Comparison of ENCODE assay signal across 8 cellular contexts in the genomic region with DNA sequence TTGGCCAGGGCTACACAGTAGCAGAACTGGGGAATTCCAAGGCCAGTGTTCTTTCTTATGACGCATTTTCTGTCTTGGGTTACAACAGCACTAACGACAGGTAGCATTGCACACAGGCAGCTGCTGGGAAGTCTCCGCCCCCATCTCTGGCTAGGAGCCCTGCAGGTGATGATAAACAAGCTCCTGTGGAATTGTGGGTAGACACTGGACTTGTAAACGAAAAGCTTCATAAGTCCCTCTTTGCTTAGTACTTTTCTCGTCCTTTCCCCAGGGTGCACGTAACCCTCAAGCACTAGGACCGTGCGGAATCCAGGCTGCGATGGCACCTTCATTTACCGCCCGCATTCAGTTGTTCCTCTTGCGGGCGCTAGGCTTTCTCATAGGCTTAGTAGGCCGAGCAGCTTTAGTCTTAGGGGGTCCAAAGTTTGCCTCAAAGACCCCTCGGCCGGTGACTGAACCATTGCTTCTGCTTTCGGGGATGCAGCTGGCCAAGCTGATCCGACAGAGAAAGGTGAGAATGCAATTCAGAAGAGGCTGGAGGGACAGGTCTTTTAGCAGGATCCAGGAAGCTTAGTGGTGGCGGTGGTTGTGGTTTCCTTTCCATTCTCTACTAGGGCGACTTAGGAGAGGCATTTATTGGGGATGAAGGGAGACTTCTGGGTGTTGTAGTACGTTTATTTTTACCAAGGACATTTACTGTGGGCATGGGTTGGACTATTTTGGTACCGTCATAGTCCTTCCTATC. TPM values are rescaled to one million over a fixed set of nuclear protein-coding genes. Genes with fewer than 3 reads are reported as not detected.
DNase-seq lines count a peak whose midpoint lies in the region; ATAC-seq, FAIRE-seq and TF ChIP-seq lines count a peak whose summit lies in the region.

A gene with protein sequence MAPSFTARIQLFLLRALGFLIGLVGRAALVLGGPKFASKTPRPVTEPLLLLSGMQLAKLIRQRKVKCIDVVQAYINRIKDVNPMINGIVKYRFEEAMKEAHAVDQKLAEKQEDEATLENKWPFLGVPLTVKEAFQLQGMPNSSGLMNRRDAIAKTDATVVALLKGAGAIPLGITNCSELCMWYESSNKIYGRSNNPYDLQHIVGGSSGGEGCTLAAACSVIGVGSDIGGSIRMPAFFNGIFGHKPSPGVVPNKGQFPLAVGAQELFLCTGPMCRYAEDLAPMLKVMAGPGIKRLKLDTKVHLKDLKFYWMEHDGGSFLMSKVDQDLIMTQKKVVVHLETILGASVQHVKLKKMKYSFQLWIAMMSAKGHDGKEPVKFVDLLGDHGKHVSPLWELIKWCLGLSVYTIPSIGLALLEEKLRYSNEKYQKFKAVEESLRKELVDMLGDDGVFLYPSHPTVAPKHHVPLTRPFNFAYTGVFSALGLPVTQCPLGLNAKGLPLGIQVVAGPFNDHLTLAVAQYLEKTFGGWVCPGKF (plus strand): TSS at position 200 of the 745 bp plus-strand sequence. CDS start 120 bp downstream, at position 320.

- H3K36me3 ChIP-seq in NT2/D1 (ENCODE audit: insufficient read depth, insufficient read length, low read length) (no peaks in the 10 kb centered on the region), kidney (ENCODE audit: control insufficient read depth in 1 of 2, insufficient read depth in 2 of 2, low read length in 2 of 2) (no peaks in the 10 kb centered on the region), mesenchymal stem cell (ENCODE audit: control insufficient read depth in 1 of 2, insufficient read depth in 2 of 2, low read depth in 1 of 2, low read length in 2 of 2) (no peaks in the 10 kb centered on the region)

- peak within 1 kb of the TSS; percentile 27 to 69 for H3K4me3 Mint-ChIP-seq in CD14-positive monocyte

- ATAC-seq in GM19395 (IDR thresholded peaks at IDR 0.05; ENCODE audit: unreplicated experiment): peak; percentile 92
- peak; percentile 93 for ATAC-seq in HG03460 (IDR thresholded peaks at IDR 0.05; ENCODE audit: unreplicated experiment)

- no peak within 1 kb of the TSS for H3K18ac ChIP-seq in mesenchymal stem cell (ENCODE audit: low read depth in 1 of 2, low read length in 2 of 2)

- 17% methylated on average over 20 of the region's 22 CpGs for WGBS in mesenchymal stem cell

- peaks cover 5% of the 10 kb centered on the region for H3K4me1 Mint-ChIP-seq in CD14-positive monocyte

- no peak for FAIRE-seq in kidney (lab: Jason Lieb, UNC)

- H3K27me3 ChIP-seq in NT2/D1 (ENCODE audit: insufficient read depth, insufficient read length) (no peaks in the 10 kb centered on the region), mesenchymal stem cell (ENCODE audit: control insufficient read depth in 1 of 2, insufficient read depth in 1 of 2, low read length in 2 of 2) (no peaks in the 10 kb centered on the region)

- TF ChIP-seq CTCF in CD14-positive monocyte (IDR thresholded peaks at IDR 0.05): no peak
- no peak for TF ChIP-seq CTCF in kidney (IDR thresholded peaks at IDR 0.05; ENCODE audit: borderline replicate concordance, extremely low read depth, insufficient read depth)

- H3K9me3 ChIP-seq in NT2/D1 (ENCODE audit: insufficient read depth, low read length): no peaks in the 10 kb centered on the region
- no peaks in the 10 kb centered on the region for H3K9me3 ChIP-seq in kidney (ENCODE audit: control insufficient read depth in 1 of 2, low read length in 2 of 2)
- H3K9me3 ChIP-seq in mesenchymal stem cell (ENCODE audit: control insufficient read depth, low read length): peaks cover 7% of the 10 kb centered on the region

- H2BK5ac ChIP-seq in mesenchymal stem cell (ENCODE audit: low read depth, low read length, poor library complexity, severe bottlenecking): no peak within 1 kb of the TSS

- H4K91ac ChIP-seq in mesenchymal stem cell (ENCODE audit: low read length): no peak within 1 kb of the TSS

- peak within 1 kb of the TSS in 3 of 7 donors; percentile 15 to 30 (median 26) for H3K27ac Mint-ChIP-seq in CD14-positive monocyte

- no peak within 1 kb of the TSS for H2AK5ac ChIP-seq in mesenchymal stem cell (ENCODE audit: low read length, severe bottlenecking)

- no peak within 1 kb of the TSS for H2AFZ ChIP-seq in mesenchymal stem cell (ENCODE audit: low read depth, low read length)

- peaks cover 2% of the 10 kb centered on the region for H3K4me1 ChIP-seq in NT2/D1 (ENCODE audit: insufficient read depth, insufficient read length)
- no peaks in the 10 kb centered on the region for H3K4me1 ChIP-seq in kidney (ENCODE audit: control insufficient read depth in 1 of 2, insufficient read depth in 1 of 2, low read depth in 1 of 2, low read length in 2 of 2)
- H3K4me1 ChIP-seq in mesenchymal stem cell (ENCODE audit: control insufficient read depth, insufficient read depth, low read depth, low read length): no peaks in the 10 kb centered on the region

- H3K4me3 ChIP-seq in NT2/D1 (ENCODE audit: insufficient read length, low read depth) (peak within 1 kb of the TSS; percentile 60), kidney (ENCODE audit: low read length in 2 of 2) (peak within 1 kb of the TSS; percentile 71 to 85), mesenchymal stem cell (ENCODE audit: insufficient read depth in 1 of 2, low read depth in 1 of 2, low read length in 2 of 2) (no peak within 1 kb of the TSS)

- no peak within 1 kb of the TSS for H2BK15ac ChIP-seq in mesenchymal stem cell (ENCODE audit: low read depth, poor library complexity, severe bottlenecking)

- H3K4me2 ChIP-seq in mesenchymal stem cell (ENCODE audit: low read length, poor library complexity, severe bottlenecking): no peak within 1 kb of the TSS

- intact Hi-C loops in CD14-positive monocyte (cut with micrococcal nuclease): no loop called here
- intact Hi-C loops in kidney (cut with DNase I): no loop called here

- H3K4ac ChIP-seq in mesenchymal stem cell (ENCODE audit: low read depth in 1 of 2, low read length in 2 of 2): no peak within 1 kb of the TSS

- no peak within 1 kb of the TSS for H4K8ac ChIP-seq in mesenchymal stem cell (ENCODE audit: low read length)

- H2BK120ac ChIP-seq in mesenchymal stem cell (ENCODE audit: low read depth, low read length): no peak within 1 kb of the TSS

- H3K9ac ChIP-seq in NT2/D1 (ENCODE audit: insufficient read length, low read depth): peak within 1 kb of the TSS; percentile 68
- peak within 1 kb of the TSS; percentile 65 to 70 for H3K9ac ChIP-seq in kidney (ENCODE audit: low read length in 2 of 2)
- H3K9ac ChIP-seq in mesenchymal stem cell (ENCODE audit: low read length): no peak within 1 kb of the TSS

- no peaks in the 10 kb centered on the region for H3K79me1 ChIP-seq in mesenchymal stem cell (replicated peaks; ENCODE audit: low read length, poor library complexity, severe bottlenecking)

- peaks cover 2 to 4% (median 4%) of the 10 kb centered on the region in 3 donors for H3K27me3 Mint-ChIP-seq in CD14-positive monocyte (ENCODE audit: low read depth in 3 of 3)

- peaks cover 0 to 1% (median 0%) of the 10 kb centered on the region in 7 donors for H3K9me3 Mint-ChIP-seq in CD14-positive monocyte

- H3K36me3 Mint-ChIP-seq in CD14-positive monocyte: no peaks in the 10 kb centered on the region

- H2BK12ac ChIP-seq in mesenchymal stem cell (ENCODE audit: low read length in 2 of 2): no peak within 1 kb of the TSS

- H3K14ac ChIP-seq in mesenchymal stem cell (ENCODE audit: low read length in 2 of 2): no peak within 1 kb of the TSS

- peak within 1 kb of the TSS; percentile 71 to 76 for H3K27ac ChIP-seq in kidney (ENCODE audit: low read depth in 2 of 2, low read length in 2 of 2)
- H3K27ac ChIP-seq in mesenchymal stem cell (ENCODE audit: low read length, poor library complexity, severe bottlenecking): no peak within 1 kb of the TSS

- DNase-seq in CD14-positive monocyte (ENCODE audit: low spot score): no peak
- DNase-seq in NT2/D1 (ENCODE audit: low read depth, low spot score): peak; percentile 54
- peak; percentile 16 for DNase-seq in activated gamma-delta T cell treated with anti-CD3 and anti-CD28 coated beads, Interleukin-2, amount 50 U/mL, for 16 hours (ENCODE audit: low read depth)
- peak; percentile 86 for DNase-seq in kidney
- DNase-seq in stimulated activated CD4-positive, alpha-beta T cell treated with anti-CD3 and anti-CD28 coated beads, TNF-alpha, amount 100 ng/mL, for 48 hours (ENCODE audit: low read depth in 3 of 3): peak in 2 of 3 donors; percentile 26 to 41
- no peak for DNase-seq in mesenchymal stem cell

- H3K23ac ChIP-seq in mesenchymal stem cell (ENCODE audit: low read length in 2 of 2): no peak within 1 kb of the TSS

RNA-seq across cellular contexts. Expression of the gene that starts here (rescaled TPM):
- polyA plus RNA-seq in CD14-positive monocyte: not detected
- 17.0 TPM for total RNA-seq in kidney
- polyA plus RNA-seq in kidney (ENCODE audit: insufficient read depth, low read depth, low replicate concordance): 17.1 TPM
- 0.08 TPM for polyA plus RNA-seq in mesenchymal stem cell (2013, experiment 1 of 2)
- polyA plus RNA-seq in mesenchymal stem cell (2013, experiment 2 of 2): not detected

Comparison
In these comparisons a context has a peak if more than half of its experiments do, and no peak if none do; other contexts are left out.
1. RNA of the gene that starts here (polyA plus RNA-seq): 17.1 TPM in kidney (single experiment); not detected in CD14-positive monocyte; every median in the first group is over 10 times any median in the second.
2. DNase-seq: peak in NT2/D1 (single experiment), activated gamma-delta T cell treated with anti-CD3 and anti-CD28 coated beads, Interleukin-2, amount 50 U/mL, for 16 hours (single experiment), kidney (single experiment) and stimulated activated CD4-positive, alpha-beta T cell treated with anti-CD3 and anti-CD28 coated beads, TNF-alpha, amount 100 ng/mL, for 48 hours (2 of 3); none in CD14-positive monocyte (single experiment) and mesenchymal stem cell (single experiment).
3. H3K4me3 ChIP-seq: peak in NT2/D1 (single experiment) and kidney (2 of 2); none in mesenchymal stem cell (0 of 2).